Comparison of ENCODE assay signal across 17 cellular contexts in genomic region chr14:95502381-95502950, GRCh38. TPM values are rescaled to one million over a fixed set of nuclear protein-coding genes. Genes with fewer than 3 reads are reported as not detected.
DNase-seq lines count a peak whose midpoint lies in the region; ATAC-seq lines count a peak whose summit lies in the region.
"Had no signal": no experiment of that assay in that cellular context is flagged by ENCODE, and none has a peak within 500 bp of the region (broad histone marks: within the 10 kb centered on the region; RNA-seq: fewer than 3 reads in every experiment).

No MANE protein-coding gene starts in this region.

- intact Hi-C loops in activated CD4-positive, alpha-beta T cell treated with anti-CD3 and anti-CD28 coated beads for 36 hours (cut with DNase I, micrococcal nuclease), result no loop called here

- H3K9me3 Mint-ChIP-seq in activated CD4-positive, alpha-beta T cell treated with anti-CD3 and anti-CD28 coated beads for 36 hours (ENCODE audit: low read depth), result no peaks in the 10 kb centered on the region
- no peaks in the 10 kb centered on the region for H3K9me3 Mint-ChIP-seq in IgD-negative memory B cell
- H3K9me3 Mint-ChIP-seq in stimulated activated effector memory CD8-positive, alpha-beta T cell treated with anti-CD3 and anti-CD28 coated beads, Interleukin-12 subunit alpha, Interleukin-12 subunit beta, amount 100 ng/mL, for 72 hours, result no peaks in the 10 kb centered on the region
- H3K9me3 Mint-ChIP-seq: stimulated activated naive CD8-positive, alpha-beta T cell treated with anti-CD3 and anti-CD28 coated beads, Interleukin-15, amount 100 ng/mL, for 72 hours had no signal

- peaks cover 44% of the 10 kb centered on the region for H3K36me3 Mint-ChIP-seq in activated CD4-positive, alpha-beta T cell treated with anti-CD3 and anti-CD28 coated beads for 36 hours (ENCODE audit: low read depth)
- H3K36me3 Mint-ChIP-seq in IgD-negative memory B cell, result peaks cover 14% of the 10 kb centered on the region
- peaks cover 100% of the 10 kb centered on the region for H3K36me3 Mint-ChIP-seq in stimulated activated effector memory CD8-positive, alpha-beta T cell treated with anti-CD3 and anti-CD28 coated beads, Interleukin-12 subunit alpha, Interleukin-12 subunit beta, amount 100 ng/mL, for 72 hours

- CTCF ChIA-PET in activated CD4-positive, alpha-beta T cell treated with anti-CD3 and anti-CD28 coated beads for 36 hours (lab: Charles Lee), result interaction anchor here (0.9 to 1.4 kb wide), 2 partner anchors 12 to 58 kb away, joined by 4 to 5 read pairs; no protein-coding TSS in a partner anchor

- H3K27ac Mint-ChIP-seq in activated CD4-positive, alpha-beta T cell treated with anti-CD3 and anti-CD28 coated beads for 36 hours, result peak overlapping the region; percentile 53
- H3K27ac Mint-ChIP-seq in IgD-negative memory B cell, result peak overlapping the region in 2 of 3 donors; percentile 63 to 82
- peak overlapping the region; percentile 91 for H3K27ac Mint-ChIP-seq in stimulated activated effector memory CD8-positive, alpha-beta T cell treated with anti-CD3 and anti-CD28 coated beads, Interleukin-12 subunit alpha, Interleukin-12 subunit beta, amount 100 ng/mL, for 72 hours

- peaks cover 84% of the 10 kb centered on the region for H3K4me1 Mint-ChIP-seq in activated CD4-positive, alpha-beta T cell treated with anti-CD3 and anti-CD28 coated beads for 36 hours
- peaks cover 47 to 75% (median 66%) of the 10 kb centered on the region in 3 donors for H3K4me1 Mint-ChIP-seq in IgD-negative memory B cell
- peaks cover 87% of the 10 kb centered on the region for H3K4me1 Mint-ChIP-seq in stimulated activated effector memory CD8-positive, alpha-beta T cell treated with anti-CD3 and anti-CD28 coated beads, Interleukin-12 subunit alpha, Interleukin-12 subunit beta, amount 100 ng/mL, for 72 hours

- POLR2A ChIA-PET in activated CD4-positive, alpha-beta T cell treated with anti-CD3 and anti-CD28 coated beads for 36 hours (lab: Charles Lee), result interaction anchor here (0.6 kb wide), 1 partner anchor 22 kb away, joined by 3 read pairs; no protein-coding TSS in a partner anchor

- ATAC-seq in activated CD4-positive, alpha-beta T cell treated with anti-CD3 and anti-CD28 coated beads for 36 hours, result no peak
- no peak for ATAC-seq in stimulated activated effector memory CD8-positive, alpha-beta T cell treated with anti-CD3 and anti-CD28 coated beads, Interleukin-12 subunit alpha, Interleukin-12 subunit beta, amount 100 ng/mL, for 72 hours
- ATAC-seq: heart left ventricle; stimulated activated naive CD8-positive, alpha-beta T cell treated with anti-CD3 and anti-CD28 coated beads, Interleukin-15, amount 100 ng/mL, for 72 hours had no signal

- no peak overlapping the region for H3K4me3 Mint-ChIP-seq in activated CD4-positive, alpha-beta T cell treated with anti-CD3 and anti-CD28 coated beads for 36 hours
- peak overlapping the region in 3 of 4 donors; percentile 37 to 82 (median 79) for H3K4me3 Mint-ChIP-seq in IgD-negative memory B cell
- H3K4me3 Mint-ChIP-seq in stimulated activated effector memory CD8-positive, alpha-beta T cell treated with anti-CD3 and anti-CD28 coated beads, Interleukin-12 subunit alpha, Interleukin-12 subunit beta, amount 100 ng/mL, for 72 hours, result no peak overlapping the region
- H3K4me3 Mint-ChIP-seq: stimulated activated naive CD8-positive, alpha-beta T cell treated with anti-CD3 and anti-CD28 coated beads, Interleukin-15, amount 100 ng/mL, for 72 hours had no signal

- peak overlapping the region; percentile 2 for H3K27ac ChIP-seq in angular gyrus (ENCODE audit: low read depth, low read length)
- H3K27ac ChIP-seq: heart left ventricle had no signal

- H3K27me3 Mint-ChIP-seq in activated CD4-positive, alpha-beta T cell treated with anti-CD3 and anti-CD28 coated beads for 36 hours, result no peaks in the 10 kb centered on the region
- no peaks in the 10 kb centered on the region for H3K27me3 Mint-ChIP-seq in IgD-negative memory B cell
- H3K27me3 Mint-ChIP-seq: stimulated activated naive CD8-positive, alpha-beta T cell treated with anti-CD3 and anti-CD28 coated beads, Interleukin-15, amount 100 ng/mL, for 72 hours had no signal

- DNase-seq in activated CD4-positive, alpha-beta T cell treated with anti-CD3 and anti-CD28 coated beads for 36 hours, result no peak
- DNase-seq in activated CD4-positive, alpha-beta T cell treated with anti-CD3 and anti-CD28 coated beads for 4 hours, result no peak
- no peak for DNase-seq in stimulated activated effector memory CD8-positive, alpha-beta T cell treated with anti-CD3 and anti-CD28 coated beads, Interleukin-12 subunit alpha, Interleukin-12 subunit beta, amount 100 ng/mL, for 72 hours (ENCODE audit: low spot score in 2 of 2)
- DNase-seq in NCI-H82 treated with DMSO at 0.1 percent for 48 hours (lab: John Stamatoyannopoulos, UW; ENCODE audit: unreplicated experiment) (no peak), NCI-H748 (lab: John Stamatoyannopoulos, UW; ENCODE audit: unreplicated experiment) (no peak), NCI-H1436 treated with DMSO at 0.1 percent for 48 hours (lab: John Stamatoyannopoulos, UW) (no peak)
- DNase-seq: activated effector memory CD4-positive, alpha-beta T cell treated with Interleukin-2 at 50 U/mL for 16 hours; Caco-2; cortex of kidney; GDM1; heart left ventricle; midbrain; NCI-H187; NCI-H510A treated with DMSO at 0.1 percent for 48 hours; stimulated activated naive CD8-positive, alpha-beta T cell treated with anti-CD3 and anti-CD28 coated beads, Interleukin-15, amount 100 ng/mL, for 72 hours had no signal

RNA-seq across cellular contexts. Expression of gene SYNE3, which starts 14.0 kb away (rescaled TPM):
- 10 to 100 TPM; 27.3 to 34.2 TPM for total RNA-seq in activated CD4-positive, alpha-beta T cell treated with anti-CD3 and anti-CD28 coated beads for 36 hours
- polyA plus RNA-seq in IgD-negative memory B cell, result 8.8 TPM

RNA-seq across cellular contexts. Expression of gene GLRX5, which starts 32.4 kb away (rescaled TPM):
- total RNA-seq in activated CD4-positive, alpha-beta T cell treated with anti-CD3 and anti-CD28 coated beads for 36 hours, result 10 to 100 TPM; 37.9 to 44.1 TPM
- 34.5 TPM for polyA plus RNA-seq in IgD-negative memory B cell

Comparison
In these comparisons a context has a peak if more than half of its experiments do, and no peak if none do; other contexts are left out.
1. H3K4me3 Mint-ChIP-seq: peak in IgD-negative memory B cell (3 of 4); none in activated CD4-positive, alpha-beta T cell treated with anti-CD3 and anti-CD28 coated beads for 36 hours (single experiment) and stimulated activated effector memory CD8-positive, alpha-beta T cell treated with anti-CD3 and anti-CD28 coated beads, Interleukin-12 subunit alpha, Interleukin-12 subunit beta, amount 100 ng/mL, for 72 hours (single experiment).
2. Peak in every context shown above with its lines, with median percentiles within 50 percentile points of each other: H3K27ac Mint-ChIP-seq.